Comparison of ENCODE assay signal across 9 cellular contexts in genomic region chr3:186532641-186533072, GRCh38. TPM values are rescaled to one million over a fixed set of nuclear protein-coding genes. Genes with fewer than 3 reads are reported as not detected.
DNase-seq lines count a peak whose midpoint lies in the region; ATAC-seq lines count a peak whose summit lies in the region.
"Had no signal": no experiment of that assay in that cellular context is flagged by ENCODE, and none has a peak within 500 bp of the region (broad histone marks: within the 10 kb centered on the region; RNA-seq: fewer than 3 reads in every experiment).

No MANE protein-coding gene starts in this region.

- no peak overlapping the region for H3K4me3 Mint-ChIP-seq in activated CD4-positive, alpha-beta T cell treated with anti-CD3 and anti-CD28 coated beads, Interleukin-2, amount 10 ng/mL, durations not matched to agents 7 days and 5 days

- DNase-seq in NCI-H146 (lab: John Stamatoyannopoulos, UW) (peak; percentile 68), kidney tubule cell (ENCODE audit: low spot score) (peak; percentile 58), occipital lobe (lab: John Stamatoyannopoulos, UW) (no peak), NCI-H2107 (lab: John Stamatoyannopoulos, UW) (no peak), foreskin melanocyte (no peak)
- no peak for DNase-seq in activated CD4-positive, alpha-beta T cell treated with anti-CD3 and anti-CD28 coated beads, Interleukin-2, amount 10 ng/mL, durations not matched to agents 7 days and 5 days
- DNase-seq: cerebellar nuclear complex had no signal

- POLR2A ChIA-PET in activated CD4-positive, alpha-beta T cell treated with anti-CD3 and anti-CD28 coated beads, Interleukin-2, amount 10 ng/mL, durations not matched to agents 7 days and 5 days (lab: Charles Lee): no interaction called here

- peaks cover 41% of the 10 kb centered on the region for H3K4me1 Mint-ChIP-seq in activated CD4-positive, alpha-beta T cell treated with anti-CD3 and anti-CD28 coated beads, Interleukin-2, amount 10 ng/mL, durations not matched to agents 7 days and 5 days

- H3K9me3 Mint-ChIP-seq in activated CD4-positive, alpha-beta T cell treated with anti-CD3 and anti-CD28 coated beads, Interleukin-2, amount 10 ng/mL, durations not matched to agents 7 days and 5 days: peaks cover 2% of the 10 kb centered on the region

- ATAC-seq in GM18858 (IDR thresholded peaks at IDR 0.05; ENCODE audit: unreplicated experiment) (peak; percentile 40), HG02610 (IDR thresholded peaks at IDR 0.05; ENCODE audit: unreplicated experiment) (peak; percentile 37)

- no peak overlapping the region for H3K27ac Mint-ChIP-seq in activated CD4-positive, alpha-beta T cell treated with anti-CD3 and anti-CD28 coated beads, Interleukin-2, amount 10 ng/mL, durations not matched to agents 7 days and 5 days

- H3K36me3 Mint-ChIP-seq in activated CD4-positive, alpha-beta T cell treated with anti-CD3 and anti-CD28 coated beads, Interleukin-2, amount 10 ng/mL, durations not matched to agents 7 days and 5 days (ENCODE audit: low read depth): peaks cover 4% of the 10 kb centered on the region

- H3K27me3 Mint-ChIP-seq in activated CD4-positive, alpha-beta T cell treated with anti-CD3 and anti-CD28 coated beads, Interleukin-2, amount 10 ng/mL, durations not matched to agents 7 days and 5 days: no peaks in the 10 kb centered on the region

- CTCF ChIA-PET in activated CD4-positive, alpha-beta T cell treated with anti-CD3 and anti-CD28 coated beads, Interleukin-2, amount 10 ng/mL, durations not matched to agents 7 days and 5 days (lab: Charles Lee): interaction anchor here (0.7 to 1.1 kb wide), 2 partner anchors 9 to 11 kb away, joined by 3 to 7 read pairs; no protein-coding TSS in a partner anchor

RNA-seq across cellular contexts. Expression of gene CRYGS, which starts 11.5 kb away (rescaled TPM):
- 1.6 TPM for total RNA-seq in occipital lobe
- total RNA-seq in activated CD4-positive, alpha-beta T cell treated with anti-CD3 and anti-CD28 coated beads, Interleukin-2, amount 10 ng/mL, durations not matched to agents 7 days and 5 days: 1 to 10 TPM; 4.5 to 5.7 TPM

RNA-seq across cellular contexts. Expression of gene TBCCD1, which starts 34.5 kb away (rescaled TPM):
- 37.1 TPM for total RNA-seq in occipital lobe
- 10 to 100 TPM; 14.3 to 14.6 TPM for total RNA-seq in activated CD4-positive, alpha-beta T cell treated with anti-CD3 and anti-CD28 coated beads, Interleukin-2, amount 10 ng/mL, durations not matched to agents 7 days and 5 days

RNA-seq across cellular contexts. Expression of gene DNAJB11, which starts 37.9 kb away (rescaled TPM):
- 34.9 TPM for total RNA-seq in occipital lobe
- total RNA-seq in activated CD4-positive, alpha-beta T cell treated with anti-CD3 and anti-CD28 coated beads, Interleukin-2, amount 10 ng/mL, durations not matched to agents 7 days and 5 days: 10 to 100 TPM; 54.9 to 57.3 TPM

Comparison
In these comparisons a context has a peak if more than half of its experiments do, and no peak if none do; other contexts are left out.
1. DNase-seq: peak in NCI-H146 (single experiment) and kidney tubule cell (single experiment); none in occipital lobe (single experiment), NCI-H2107 (single experiment), foreskin melanocyte (single experiment) and activated CD4-positive, alpha-beta T cell treated with anti-CD3 and anti-CD28 coated beads, Interleukin-2, amount 10 ng/mL, durations not matched to agents 7 days and 5 days (single experiment).